In the genomic region with DNA sequence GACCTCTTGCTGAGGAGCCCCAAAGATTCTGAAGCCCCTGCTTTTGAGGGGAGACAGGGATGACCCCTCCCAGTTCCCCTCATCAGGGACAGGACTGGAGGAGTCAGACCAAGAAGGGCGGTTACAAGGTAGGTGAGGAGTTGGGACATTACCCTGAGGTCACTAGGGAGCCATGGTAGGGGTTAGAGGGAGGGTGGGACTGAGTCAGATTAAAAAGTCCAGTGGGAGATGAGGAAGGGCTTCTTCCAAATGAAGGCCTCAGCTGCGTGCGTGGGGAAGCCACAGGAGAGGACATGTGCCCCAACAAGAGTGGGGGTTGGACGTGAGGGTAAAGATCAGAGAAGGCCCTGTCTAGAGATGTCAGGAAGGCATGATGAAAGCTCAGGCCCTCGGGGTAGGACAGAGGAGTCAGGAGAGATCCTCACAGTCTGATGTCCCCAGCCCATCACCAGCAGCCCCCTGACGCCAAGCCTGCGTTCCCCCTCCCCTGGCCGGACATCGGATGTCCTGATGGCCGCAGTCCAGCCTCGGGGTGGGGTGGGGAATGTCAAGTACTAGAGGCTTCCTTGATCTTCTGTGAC, we compare ENCODE assay signal across 23 cellular contexts. TPM values are rescaled to one million over a fixed set of nuclear protein-coding genes. Genes with fewer than 3 reads are reported as not detected.
DNase-seq lines count a peak whose midpoint lies in the region; ATAC-seq lines count a peak whose summit lies in the region.
"Had no signal": no experiment of that assay in that cellular context is flagged by ENCODE, and none has a peak within 500 bp of the region (broad histone marks: within the 10 kb centered on the region; RNA-seq: fewer than 3 reads in every experiment).

No MANE protein-coding gene starts in this region.

- no peak overlapping the region for H2BK5ac ChIP-seq in mesenchymal stem cell (ENCODE audit: low read depth, low read length, poor library complexity, severe bottlenecking)

- H3K27me3 ChIP-seq in SJSA1 (replicated peaks) (no peaks in the 10 kb centered on the region), mesenchymal stem cell (ENCODE audit: control insufficient read depth in 1 of 2, insufficient read depth in 1 of 2, low read length in 2 of 2) (no peaks in the 10 kb centered on the region)
- H3K27me3 ChIP-seq: MG63 had no signal

- H3K4me3 ChIP-seq in SJSA1 (no peak overlapping the region), mesenchymal stem cell (ENCODE audit: insufficient read depth in 1 of 2, low read depth in 1 of 2, low read length in 2 of 2) (no peak overlapping the region)
- H3K4me3 ChIP-seq: GM23338, MG63, SK-N-MC had no signal

- H3K36me3 Mint-ChIP-seq in immature natural killer cell, result no peaks in the 10 kb centered on the region
- H3K36me3 Mint-ChIP-seq: CD14-positive monocyte had no signal

- H3K27ac ChIP-seq in SJSA1 (peak overlapping the region; percentile 100), mesenchymal stem cell (ENCODE audit: low read length, poor library complexity, severe bottlenecking) (no peak overlapping the region)
- H3K27ac ChIP-seq: SK-N-MC had no signal

- peak overlapping the region; percentile 19 for H4K8ac ChIP-seq in mesenchymal stem cell (ENCODE audit: low read length)

- peaks cover 1% of the 10 kb centered on the region for H3K79me1 ChIP-seq in mesenchymal stem cell (replicated peaks; ENCODE audit: low read length, poor library complexity, severe bottlenecking)

- no peaks in the 10 kb centered on the region for H3K9me3 Mint-ChIP-seq in immature natural killer cell
- H3K9me3 Mint-ChIP-seq: GM23338 had no signal

- no peak overlapping the region for H3K9ac ChIP-seq in mesenchymal stem cell (ENCODE audit: low read length)

- H3K9me3 ChIP-seq in SJSA1 (replicated peaks) (peaks cover 3% of the 10 kb centered on the region; the same call in 1 of the 2 replicates), mesenchymal stem cell (ENCODE audit: control insufficient read depth, low read length) (no peaks in the 10 kb centered on the region)
- H3K9me3 ChIP-seq: MG63 had no signal

- H3K4ac ChIP-seq in mesenchymal stem cell (ENCODE audit: low read depth in 1 of 2, low read length in 2 of 2), result peak overlapping the region; percentile 13 to 60

- H3K36me3 ChIP-seq in SJSA1 (no peaks in the 10 kb centered on the region), mesenchymal stem cell (ENCODE audit: control insufficient read depth in 1 of 2, insufficient read depth in 2 of 2, low read depth in 1 of 2, low read length in 2 of 2) (no peaks in the 10 kb centered on the region)
- H3K36me3 ChIP-seq: MG63 had no signal

- peak overlapping the region; percentile 33 for H2BK15ac ChIP-seq in mesenchymal stem cell (ENCODE audit: low read depth, poor library complexity, severe bottlenecking)

- H3K27me3 Mint-ChIP-seq in immature natural killer cell (ENCODE audit: low read depth in 3 of 3), result no peaks in the 10 kb centered on the region
- H3K27me3 Mint-ChIP-seq: B cell had no signal

- H2BK12ac ChIP-seq in mesenchymal stem cell (ENCODE audit: low read length in 2 of 2), result peak overlapping the region; percentile 95 to 97

- H3K23ac ChIP-seq in mesenchymal stem cell (ENCODE audit: low read length in 2 of 2), result no peak overlapping the region

- no peak for ATAC-seq in HG03342 (IDR thresholded peaks at IDR 0.05; ENCODE audit: unreplicated experiment)
- ATAC-seq: GM23338 had no signal

- H3K18ac ChIP-seq in mesenchymal stem cell (ENCODE audit: low read depth in 1 of 2, low read length in 2 of 2), result peak overlapping the region in 1 of 2 experiments; percentile 14

- peak overlapping the region; percentile 82 for H4K91ac ChIP-seq in mesenchymal stem cell (ENCODE audit: low read length)

- no peak overlapping the region for H3K27ac Mint-ChIP-seq in immature natural killer cell
- H3K27ac Mint-ChIP-seq: B cell, CD14-positive monocyte, GM23338 had no signal

- 93% methylated on average over 9 of the region's 11 CpGs for WGBS in mesenchymal stem cell

- DNase-seq in CD1c-positive myeloid dendritic cell (ENCODE audit: extremely low spot score) (peak; percentile 72), SJSA1 (ENCODE audit: low read depth in 1 of 2, low spot score in 2 of 2) (no peak), mesenchymal stem cell (no peak), NCI-H187 treated with DMSO at 0.1 percent for 48 hours (lab: John Stamatoyannopoulos, UW) (no peak), immature natural killer cell (no peak)
- DNase-seq: EL, GF-D8, HCEC 1CT, Kasumi-1, MG63, NCI-H1417, NCI-H1694 treated with DMSO at 0.1 percent for 48 hours, NCI-H446 treated with DMSO at 0.1 percent for 48 hours, NCI-H526 treated with DMSO at 0.1 percent for 48 hours, OCI-M1, SHP77, SW 1271 had no signal

- H3K4me1 ChIP-seq in SJSA1 (replicated peaks), result peaks cover 46% of the 10 kb centered on the region
- peaks cover 24% of the 10 kb centered on the region for H3K4me1 ChIP-seq in mesenchymal stem cell (ENCODE audit: control insufficient read depth, insufficient read depth, low read depth, low read length)

- H2BK120ac ChIP-seq in mesenchymal stem cell (ENCODE audit: low read depth, low read length), result peak overlapping the region; percentile 35

- peak overlapping the region; percentile 91 for H2AK5ac ChIP-seq in mesenchymal stem cell (ENCODE audit: low read length, severe bottlenecking)

- no peaks in the 10 kb centered on the region for H3K4me1 Mint-ChIP-seq in immature natural killer cell
- H3K4me1 Mint-ChIP-seq: GM23338 had no signal

- H2AFZ ChIP-seq in mesenchymal stem cell (ENCODE audit: low read depth, low read length), result no peak overlapping the region
- H2AFZ ChIP-seq: GM23338 had no signal

- no peak overlapping the region for H3K4me2 ChIP-seq in mesenchymal stem cell (ENCODE audit: low read length, poor library complexity, severe bottlenecking)
- H3K4me2 ChIP-seq: GM23338 had no signal

- H3K4me3 Mint-ChIP-seq in immature natural killer cell, result no peak overlapping the region
- H3K4me3 Mint-ChIP-seq: B cell, CD14-positive monocyte, GM23338 had no signal

- peak overlapping the region in 1 of 2 experiments; percentile 38 for H3K14ac ChIP-seq in mesenchymal stem cell (ENCODE audit: low read length in 2 of 2)

RNA-seq across cellular contexts. Expression of a gene that starts 6.4 kb away (rescaled TPM):
- total RNA-seq in SJSA1 (2014; rRNA removed; shearing (Covaris generic)), result 124 and 132 TPM in 2 replicates
- 108 TPM for polyA plus RNA-seq in mesenchymal stem cell (2013, experiment 1 of 2)
- polyA plus RNA-seq in mesenchymal stem cell (2013, experiment 2 of 2), result 107 TPM
- polyA plus RNA-seq in immature natural killer cell, result 10 to 100 TPM; 17.1 to 26.9 (median 25.6) TPM

RNA-seq across cellular contexts. Expression of a gene that starts 9.0 kb away (rescaled TPM):
- 229 and 260 TPM in 2 replicates for total RNA-seq in SJSA1 (2014; rRNA removed; shearing (Covaris generic))
- 91.0 TPM for polyA plus RNA-seq in mesenchymal stem cell (2013, experiment 1 of 2)
- 88.5 TPM for polyA plus RNA-seq in mesenchymal stem cell (2013, experiment 2 of 2)
- polyA plus RNA-seq in immature natural killer cell, result 10 to 100 TPM; 42.9 to 74.8 (median 60.1) TPM

RNA-seq across cellular contexts. Expression of a gene that starts 21.5 kb away (rescaled TPM):
- total RNA-seq in SJSA1 (2014; rRNA removed; shearing (Covaris generic)), result 9.2 and 13.1 TPM in 2 replicates
- 5.4 TPM for polyA plus RNA-seq in mesenchymal stem cell (2013, experiment 1 of 2)
- 5.2 TPM for polyA plus RNA-seq in mesenchymal stem cell (2013, experiment 2 of 2)
- under 1 TPM in 2 of 3 donors, not detected in 1; 0.04 to 0.95 TPM for polyA plus RNA-seq in immature natural killer cell
- total RNA-seq: A172 had no signal

RNA-seq across cellular contexts. Expression of a gene that starts 24.8 kb away (rescaled TPM):
- total RNA-seq in SJSA1 (2014; rRNA removed; shearing (Covaris generic)), result 0.26 TPM in 1 of 2 replicates, not detected in the other
- polyA plus RNA-seq in mesenchymal stem cell (2013, experiment 1 of 2), result not detected
- polyA plus RNA-seq in mesenchymal stem cell (2013, experiment 2 of 2), result not detected
- polyA plus RNA-seq in immature natural killer cell, result not detected
- total RNA-seq: A172, GM23338 had no signal
- polyA plus RNA-seq: CD14-positive monocyte, GM23338 had no signal

RNA-seq across cellular contexts. Expression of a gene that starts 42.9 kb away (rescaled TPM):
- total RNA-seq in SJSA1 (2014; rRNA removed; shearing (Covaris generic)), result not detected in 2 replicates
- 6.8 TPM for polyA plus RNA-seq in mesenchymal stem cell (2013, experiment 1 of 2)
- 6.9 TPM for polyA plus RNA-seq in mesenchymal stem cell (2013, experiment 2 of 2)
- polyA plus RNA-seq in immature natural killer cell, result 1 to 10 TPM; 3.1 to 9.5 (median 3.1) TPM
